Comparison of ENCODE assay signal across 8 cellular contexts in the genomic region with DNA sequence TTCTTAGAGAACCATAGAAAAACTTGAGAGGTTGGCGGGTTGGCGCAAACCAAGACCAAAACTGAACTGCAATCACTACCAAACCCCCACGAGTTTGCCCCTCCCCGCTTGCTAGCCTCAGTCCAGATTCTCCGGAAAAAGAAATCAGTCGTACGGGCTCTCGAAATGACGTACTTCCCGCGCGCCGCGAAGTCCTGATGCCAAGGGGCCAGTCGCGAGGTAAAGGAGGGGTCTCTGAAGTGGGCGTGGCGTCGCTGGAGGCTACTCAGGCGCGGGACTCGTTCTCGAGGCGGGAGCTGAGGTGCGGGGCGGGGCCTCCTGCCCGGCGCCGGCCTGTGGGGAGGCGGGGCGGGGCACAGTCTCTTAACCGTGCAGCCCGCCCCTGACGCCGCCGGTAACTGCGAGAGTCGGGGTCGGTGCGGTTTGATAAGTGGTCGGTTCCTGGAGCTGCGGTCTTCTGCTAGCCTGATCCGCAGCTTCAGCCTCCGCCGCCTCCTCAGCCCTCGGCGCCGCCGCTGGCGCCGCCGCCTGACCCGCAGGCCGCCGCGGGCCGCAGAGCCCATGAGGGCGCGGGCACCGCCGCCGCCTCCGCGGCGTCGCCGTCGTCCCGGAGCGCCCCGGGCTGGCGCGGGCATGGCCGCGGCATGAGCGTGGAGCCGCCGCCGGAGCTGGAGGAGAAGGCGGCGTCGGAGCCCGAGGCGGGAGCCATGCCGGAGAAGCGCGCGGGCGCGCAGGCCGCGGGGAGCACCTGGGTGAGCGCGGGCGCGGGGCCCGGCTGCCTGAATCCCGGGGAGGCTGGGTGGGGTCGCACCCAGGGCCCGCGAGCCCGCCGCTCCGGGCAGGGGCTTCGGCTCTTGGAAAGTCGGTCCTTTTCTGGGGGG. TPM values are rescaled to one million over a fixed set of nuclear protein-coding genes. Genes with fewer than 3 reads are reported as not detected.
A peak's percentile ranks its signal among the peaks of the same experiment; 100 is the strongest.
DNase-seq lines count a peak whose midpoint lies in the region; ATAC-seq, FAIRE-seq and TF ChIP-seq lines count a peak whose summit lies in the region.
"Not testable (repeated sequence)": the region's sequence is repeated elsewhere in the genome, so short reads cannot be mapped to it uniquely, and the experiment has no call there.

No MANE protein-coding gene starts in this region.

- DNase-seq in GM12891 (ENCODE audit: insufficient read length, low spot score) (peak; percentile 55), NCI-H128 (lab: John Stamatoyannopoulos, UW; ENCODE audit: unreplicated experiment) (peak; percentile 75), SKM-1 treated with dmso at 0.1 percent for 144 hours (lab: John Stamatoyannopoulos, UW; ENCODE audit: unreplicated experiment) (peak; percentile 64), Right ventricle myocardium inferior (ENCODE audit: missing footprints) (peak; percentile 96), pancreas (peak; percentile 90 to 95 (median 91)), tibial artery (peak; percentile 90 to 96)
- peak; percentile 92 for DNase-seq in activated naive CD8-positive, alpha-beta T cell treated with anti-CD3 and anti-CD28 coated beads for 36 hours

- WGBS in pancreas, 2 donors, result 0 to 1% methylated on average over 55 to 106 of the region's 106 CpGs

- ATAC-seq in HG02763 (IDR thresholded peaks at IDR 0.05; ENCODE audit: unreplicated experiment) (peak; percentile 92), Right ventricle myocardium inferior (peak; percentile 99), pancreas (peak; percentile 98 to 99 (median 98))

- H3K27me3 Mint-ChIP-seq in activated naive CD8-positive, alpha-beta T cell treated with anti-CD3 and anti-CD28 coated beads for 36 hours, result not testable (repeated sequence)

- H3K4me1 ChIP-seq in pancreas, tibial artery: not testable (repeated sequence)

- intact Hi-C loops in Right ventricle myocardium inferior (cut with DNase I); pancreas (cut with DNase I); tibial artery (cut with DNase I; ENCODE audit: low total_unique reads): not testable (repeated sequence)

- peak overlapping the region; percentile 93 for H3K27ac Mint-ChIP-seq in activated naive CD8-positive, alpha-beta T cell treated with anti-CD3 and anti-CD28 coated beads for 36 hours

- peak overlapping the region; percentile 88 for H3K4me3 Mint-ChIP-seq in activated naive CD8-positive, alpha-beta T cell treated with anti-CD3 and anti-CD28 coated beads for 36 hours

- FAIRE-seq in GM12891 (lab: Jason Lieb, UNC), result peak; percentile 95
- FAIRE-seq in pancreas (lab: Jason Lieb, UNC), result peak; percentile 77

- not testable (repeated sequence) for H3K9me3 ChIP-seq in pancreas, tibial artery

- peak overlapping the region in 3 of 4 donors; percentile 46 to 69 (median 57) for H3K27ac ChIP-seq in pancreas
- H3K27ac ChIP-seq in tibial artery, result peak overlapping the region; percentile 69 to 75

- not testable (repeated sequence) for H3K27me3 ChIP-seq in pancreas, tibial artery

- H3K9me3 Mint-ChIP-seq in activated naive CD8-positive, alpha-beta T cell treated with anti-CD3 and anti-CD28 coated beads for 36 hours, result not testable (repeated sequence)

- H3K36me3 Mint-ChIP-seq in activated naive CD8-positive, alpha-beta T cell treated with anti-CD3 and anti-CD28 coated beads for 36 hours, result not testable (repeated sequence)

- TF ChIP-seq CTCF in pancreas (IDR thresholded peaks at IDR 0.05); tibial artery (IDR thresholded peaks at IDR 0.05): not testable (repeated sequence)

- peak overlapping the region; percentile 15 to 55 (median 44) for H3K4me3 ChIP-seq in pancreas
- peak overlapping the region; percentile 66 to 68 for H3K4me3 ChIP-seq in tibial artery

- TF ChIP-seq POLR2A in GM12891 (IDR thresholded peaks at IDR 0.05; ENCODE audit: low read depth, low read length), result not testable (repeated sequence)

- not testable (repeated sequence) for H3K4me1 Mint-ChIP-seq in activated naive CD8-positive, alpha-beta T cell treated with anti-CD3 and anti-CD28 coated beads for 36 hours

- H3K36me3 ChIP-seq in pancreas, tibial artery: not testable (repeated sequence)

RNA-seq across cellular contexts. Expression of a gene that starts 46.0 kb away (rescaled TPM):
- not detected for polyA plus RNA-seq in GM12891 (2012; ENCODE audit: low read depth, missing spikeins)
- not detected for total RNA-seq in activated naive CD8-positive, alpha-beta T cell treated with anti-CD3 and anti-CD28 coated beads for 36 hours
- total RNA-seq in Right ventricle myocardium inferior (not detected), pancreas (not detected)
- polyA plus RNA-seq in pancreas, result under 1 TPM; 0.07 to 0.11 TPM

Comparison
In these comparisons a context has a peak if more than half of its experiments do, and no peak if none do; other contexts are left out.
1. Peak in every context shown above with its lines: DNase-seq, ATAC-seq, H3K4me3 ChIP-seq and H3K27ac ChIP-seq.